ENCODE assay signal across 15 cellular contexts in the genomic region with DNA sequence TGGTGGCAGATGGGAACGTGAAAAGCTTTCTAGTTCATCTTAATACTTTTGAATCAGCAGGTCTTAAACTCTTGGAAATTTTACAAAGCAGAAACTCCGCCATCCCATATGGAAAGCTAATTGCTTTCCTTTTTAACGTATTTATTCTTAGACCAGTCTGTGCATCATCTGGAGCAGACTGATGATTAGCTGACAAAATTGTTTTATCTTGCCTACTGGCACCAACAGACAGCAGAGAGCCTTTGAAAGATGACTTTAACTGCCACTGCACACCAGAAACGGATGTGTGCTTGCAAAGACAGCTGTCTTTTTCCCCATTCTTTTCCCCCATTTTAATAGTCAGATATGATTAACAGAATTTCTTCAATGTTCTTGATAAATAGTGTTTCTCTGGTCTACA.
"Had no signal": no experiment of that assay in that cellular context is flagged by ENCODE, and none has a peak within 500 bp of the region (broad histone marks: within the 10 kb centered on the region; RNA-seq: fewer than 3 reads in every experiment).

No MANE protein-coding gene starts in this region.

- H3K36me3 ChIP-seq: adrenal gland, gastrocnemius medialis, heart right ventricle, left ventricle myocardium inferior, right lobe of liver, WERI-Rb-1 had no signal

- H3K27ac ChIP-seq: adrenal gland, gastrocnemius medialis, heart right ventricle, left ventricle myocardium inferior, parathyroid adenoma, right lobe of liver, WERI-Rb-1 had no signal

- H3K4me3 ChIP-seq: adrenal gland, gastrocnemius medialis, heart right ventricle, left ventricle myocardium inferior, right lobe of liver, smooth muscle cell had no signal

- DNase-seq: activated CD4-positive, alpha-beta T cell treated with anti-CD3 and anti-CD28 coated beads for 1 hour; activated CD4-positive, alpha-beta T cell treated with anti-CD3 and anti-CD28 coated beads, Interleukin-2, amount 50 U/mL, for 48 hours; activated gamma-delta T cell treated with Interleukin-2 at 50 U/mL for 16 hours; adrenal gland; effector CD4-positive, alpha-beta T cell; gastrocnemius medialis; heart right ventricle; left ventricle myocardium inferior; right lobe of liver; stimulated activated CD4-positive, alpha-beta T cell treated with anti-CD3 and anti-CD28 coated beads, Interleukin-4, amount 100 ng/mL, for 24 hours; stimulated activated naive CD4-positive, alpha-beta T cell; WERI-Rb-1 had no signal

- H3K9me3 ChIP-seq: adrenal gland, gastrocnemius medialis, right lobe of liver had no signal

- H3K36me3 Mint-ChIP-seq: activated naive CD4-positive, alpha-beta T cell treated with anti-CD3 and anti-CD28 coated beads, Interleukin-2, amount 50 U/mL, for 72 hours had no signal

- H3K27me3 ChIP-seq: adrenal gland, gastrocnemius medialis, heart right ventricle, right lobe of liver had no signal

- H3K4me1 ChIP-seq: gastrocnemius medialis, heart right ventricle, left ventricle myocardium inferior, parathyroid adenoma, right lobe of liver had no signal

- H3K27ac Mint-ChIP-seq: activated naive CD4-positive, alpha-beta T cell treated with anti-CD3 and anti-CD28 coated beads, Interleukin-2, amount 50 U/mL, for 72 hours had no signal
